ENCODE assay signal across 20 cellular contexts in genomic region chr1:203427451-203427850, GRCh38. TPM values are rescaled to one million over a fixed set of nuclear protein-coding genes. Genes with fewer than 3 reads are reported as not detected.
"Had no signal": no experiment of that assay in that cellular context is flagged by ENCODE, and none has a peak within 500 bp of the region (broad histone marks: within the 10 kb centered on the region; RNA-seq: fewer than 3 reads in every experiment).

No MANE protein-coding gene starts in this region.

- DNase-seq: esophagus squamous epithelium; foreskin fibroblast; left ventricle myocardium superior; mesenchymal stem cell; midbrain; naive thymus-derived CD4-positive, alpha-beta T cell; stimulated activated CD4-positive, alpha-beta T cell treated with anti-CD3 and anti-CD28 coated beads, Interleukin-2, amount 100 ng/mL, for 24 hours; stimulated activated CD4-positive, alpha-beta T cell treated with anti-CD3 and anti-CD28 coated beads, Interleukin-4, amount 100 ng/mL, for 4 hours; stimulated activated naive CD4-positive, alpha-beta T cell; stomach; substantia nigra; upper lobe of left lung; uterus had no signal

- H3K27me3 ChIP-seq: stomach, upper lobe of left lung, uterus had no signal

- H3K4me1 ChIP-seq: uterus had no signal

- H3K27ac ChIP-seq: esophagus squamous epithelium, neutrophil, stomach, thoracic aorta, upper lobe of left lung, uterus had no signal

- H3K4me3 ChIP-seq: esophagus squamous epithelium, lung, stomach, thoracic aorta, upper lobe of left lung, uterus had no signal

- ATAC-seq: left ventricle myocardium superior; naive thymus-derived CD4-positive, alpha-beta T cell; sciatic nerve had no signal

- H3K27ac Mint-ChIP-seq: naive thymus-derived CD4-positive, alpha-beta T cell had no signal

- H3K36me3 ChIP-seq: esophagus squamous epithelium, neutrophil, stomach, thoracic aorta, upper lobe of left lung, uterus had no signal

- H3K9me3 ChIP-seq: esophagus squamous epithelium, neutrophil, stomach, thoracic aorta, upper lobe of left lung, uterus had no signal

- H3K4me3 Mint-ChIP-seq: naive thymus-derived CD4-positive, alpha-beta T cell had no signal

- H3K36me3 Mint-ChIP-seq: naive thymus-derived CD4-positive, alpha-beta T cell had no signal

RNA-seq across cellular contexts. Expression of gene PRELP, which starts 48.2 kb away (rescaled TPM):
- total RNA-seq: epithelial cell of proximal tubule; naive thymus-derived CD4-positive, alpha-beta T cell; pulmonary artery endothelial cell had no signal
- polyA plus RNA-seq: naive thymus-derived CD4-positive, alpha-beta T cell; neural cell had no signal
